31 cellular contexts compared by ENCODE assay signal in genomic region chr2:121961761-121962160, GRCh38.
"Had no signal": no experiment of that assay in that cellular context is flagged by ENCODE, and none has a peak within 500 bp of the region (broad histone marks: within the 10 kb centered on the region; RNA-seq: fewer than 3 reads in every experiment).

No MANE protein-coding gene starts in this region.

- H3K27me3 ChIP-seq: adrenal gland, body of pancreas, brain microvascular endothelial cell had no signal

- H3K4me3 ChIP-seq: adrenal gland, body of pancreas, breast epithelium had no signal

- H3K9me3 ChIP-seq: adrenal gland, body of pancreas, breast epithelium had no signal

- FAIRE-seq: astrocyte, TTC549 had no signal

- H3K36me3 ChIP-seq: adrenal gland, brain microvascular endothelial cell, breast epithelium had no signal

- H3K4me1 ChIP-seq: adrenal gland, body of pancreas, breast epithelium had no signal

- H3K27ac ChIP-seq: adrenal gland, body of pancreas, brain microvascular endothelial cell, breast epithelium, VCaP had no signal

- DNase-seq: activated B cell treated with CpG ODN at 0.5 μM for 24 hours; activated CD4-positive, alpha-beta memory T cell treated with anti-CD3 and anti-CD28 coated beads for 36 hours; activated CD4-positive, alpha-beta T cell treated with anti-CD3 and anti-CD28 coated beads for 4 hours; activated CD4-positive, alpha-beta T cell treated with anti-CD3 and anti-CD28 coated beads, Interleukin-2, amount 10 ng/mL, durations not matched to agents 24 days and 14 days; activated CD4-positive, alpha-beta T cell treated with anti-CD3 and anti-CD28 coated beads, Interleukin-2, amount 50 U/mL, for 1 hour; activated CD4-positive, alpha-beta T cell treated with anti-CD3 and anti-CD28 coated beads, Interleukin-2, amount 50 U/mL, for 4 hours; activated CD4-positive, CD25-positive, alpha-beta regulatory T cell treated with anti-CD3 and anti-CD28 coated beads, Interleukin-2, amount 50 U/mL, for 72 hours; activated CD8-positive, alpha-beta memory T cell treated with anti-CD3 and anti-CD28 coated beads, Interleukin-2, amount 50 U/mL, for 4 hours; activated CD8-positive, alpha-beta T cell treated with anti-CD3 and anti-CD28 coated beads for 36 hours; activated effector memory CD4-positive, alpha-beta T cell treated with anti-CD3 and anti-CD28 coated beads, Interleukin-2, amount 50 U/mL, for 16 hours; activated gamma-delta T cell treated with Interleukin-2 at 50 U/mL for 16 hours; activated naive CD4-positive, alpha-beta T cell; activated naive CD4-positive, alpha-beta T cell treated with anti-CD3 and anti-CD28 coated beads for 36 hours; activated naive CD4-positive, alpha-beta T cell treated with anti-CD3 and anti-CD28 coated beads, Interleukin-2, amount 50 U/mL, for 16 hours; activated naive CD8-positive, alpha-beta T cell treated with anti-CD3 and anti-CD28 coated beads for 36 hours; activated T-cell treated with anti-CD3 and anti-CD28 coated beads for 4 hours; activated T-cell treated with anti-CD3 and anti-CD28 coated beads, Interleukin-2, amount 50 U/mL, for 1 hour; activated T-cell treated with anti-CD3 and anti-CD28 coated beads, Interleukin-2, amount 50 U/mL, for 4 hours; activated T-cell treated with anti-CD3 and anti-CD28 coated beads, Interleukin-2, amount 50 U/mL, for 72 hours; adrenal gland; amniotic stem cell; aorta; body of pancreas; brain microvascular endothelial cell; central memory CD4-positive, alpha-beta T cell; T-helper 2 cell; T-helper 9 cell had no signal
